Comparison of ENCODE assay signal across 8 cellular contexts in the genomic region with DNA sequence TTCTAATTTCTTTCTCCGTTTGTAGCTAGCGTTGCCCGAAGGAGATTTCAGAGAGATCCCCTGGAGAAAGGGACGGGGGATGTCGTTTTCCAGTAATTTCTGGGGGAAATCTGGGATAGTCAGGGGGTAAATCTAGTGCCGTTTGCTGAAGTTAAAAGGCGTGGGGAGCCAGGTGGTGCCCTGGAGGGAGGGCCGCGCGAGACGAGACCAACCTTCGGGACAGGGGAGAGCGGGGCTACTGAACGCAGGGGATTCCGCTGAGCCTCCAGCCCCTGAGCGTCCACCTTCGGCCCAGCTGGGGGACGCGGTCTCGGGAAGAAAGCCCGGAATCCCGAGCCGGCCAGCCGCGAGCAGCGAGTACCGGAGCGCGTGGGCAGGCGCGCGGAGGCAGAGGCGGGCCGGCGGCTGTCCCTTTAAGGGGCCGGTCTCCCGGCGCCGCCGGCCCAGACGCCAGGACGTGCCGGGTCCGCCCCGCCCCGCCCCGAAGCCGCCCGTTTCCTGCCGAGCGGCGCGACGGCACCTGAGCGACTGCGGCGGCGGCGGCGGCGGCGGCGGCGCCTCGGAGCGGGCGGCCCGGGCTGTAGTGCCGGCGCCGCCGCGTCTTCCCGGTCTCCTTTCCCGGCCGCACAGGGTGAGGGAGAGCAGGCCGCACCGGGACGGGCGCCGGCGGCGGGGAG. TPM values are rescaled to one million over a fixed set of nuclear protein-coding genes. Genes with fewer than 3 reads are reported as not detected.
DNase-seq lines count a peak whose midpoint lies in the region; ATAC-seq and TF ChIP-seq lines count a peak whose summit lies in the region.

A gene with protein sequence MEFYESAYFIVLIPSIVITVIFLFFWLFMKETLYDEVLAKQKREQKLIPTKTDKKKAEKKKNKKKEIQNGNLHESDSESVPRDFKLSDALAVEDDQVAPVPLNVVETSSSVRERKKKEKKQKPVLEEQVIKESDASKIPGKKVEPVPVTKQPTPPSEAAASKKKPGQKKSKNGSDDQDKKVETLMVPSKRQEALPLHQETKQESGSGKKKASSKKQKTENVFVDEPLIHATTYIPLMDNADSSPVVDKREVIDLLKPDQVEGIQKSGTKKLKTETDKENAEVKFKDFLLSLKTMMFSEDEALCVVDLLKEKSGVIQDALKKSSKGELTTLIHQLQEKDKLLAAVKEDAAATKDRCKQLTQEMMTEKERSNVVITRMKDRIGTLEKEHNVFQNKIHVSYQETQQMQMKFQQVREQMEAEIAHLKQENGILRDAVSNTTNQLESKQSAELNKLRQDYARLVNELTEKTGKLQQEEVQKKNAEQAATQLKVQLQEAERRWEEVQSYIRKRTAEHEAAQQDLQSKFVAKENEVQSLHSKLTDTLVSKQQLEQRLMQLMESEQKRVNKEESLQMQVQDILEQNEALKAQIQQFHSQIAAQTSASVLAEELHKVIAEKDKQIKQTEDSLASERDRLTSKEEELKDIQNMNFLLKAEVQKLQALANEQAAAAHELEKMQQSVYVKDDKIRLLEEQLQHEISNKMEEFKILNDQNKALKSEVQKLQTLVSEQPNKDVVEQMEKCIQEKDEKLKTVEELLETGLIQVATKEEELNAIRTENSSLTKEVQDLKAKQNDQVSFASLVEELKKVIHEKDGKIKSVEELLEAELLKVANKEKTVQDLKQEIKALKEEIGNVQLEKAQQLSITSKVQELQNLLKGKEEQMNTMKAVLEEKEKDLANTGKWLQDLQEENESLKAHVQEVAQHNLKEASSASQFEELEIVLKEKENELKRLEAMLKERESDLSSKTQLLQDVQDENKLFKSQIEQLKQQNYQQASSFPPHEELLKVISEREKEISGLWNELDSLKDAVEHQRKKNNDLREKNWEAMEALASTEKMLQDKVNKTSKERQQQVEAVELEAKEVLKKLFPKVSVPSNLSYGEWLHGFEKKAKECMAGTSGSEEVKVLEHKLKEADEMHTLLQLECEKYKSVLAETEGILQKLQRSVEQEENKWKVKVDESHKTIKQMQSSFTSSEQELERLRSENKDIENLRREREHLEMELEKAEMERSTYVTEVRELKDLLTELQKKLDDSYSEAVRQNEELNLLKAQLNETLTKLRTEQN (N-terminal part only) (plus strand): TSS at position 484 of the 677 bp plus-strand sequence. CDS start 31,842 bp downstream, outside the sequence.

- peak within 1 kb of the TSS; percentile 97 for H3K18ac ChIP-seq in neuronal stem cell (ENCODE audit: low read length)

- peaks cover 2% of the 10 kb centered on the region for H3K79me1 ChIP-seq in neuronal stem cell (ENCODE audit: low read depth, low read length)

- H3K36me3 ChIP-seq in SJSA1 (peaks cover 30% of the 10 kb centered on the region), neuronal stem cell (replicated peaks in 1 of 2; ENCODE audit: control insufficient read depth in 2 of 2, insufficient read depth in 2 of 2, low read length in 2 of 2) (peaks cover 2 to 11% of the 10 kb centered on the region in 2 donors)

- peak within 1 kb of the TSS; percentile 94 for H2BK5ac ChIP-seq in neuronal stem cell (ENCODE audit: low read length)

- H2BK15ac ChIP-seq in neuronal stem cell (ENCODE audit: low read length): peak within 1 kb of the TSS; percentile 87

- peak within 1 kb of the TSS; percentile 75 for H3K23ac ChIP-seq in neuronal stem cell (ENCODE audit: low read depth, low read length, poor library complexity)

- H3K9me3 ChIP-seq in SJSA1 (replicated peaks) (no peaks in the 10 kb centered on the region), neuronal stem cell (replicated peaks in 1 of 2; ENCODE audit: control insufficient read depth in 2 of 2, insufficient read depth in 1 of 2, low read depth in 1 of 2, low read length in 2 of 2) (no peaks in the 10 kb centered on the region)

- peak within 1 kb of the TSS; percentile 99 for H3K9ac ChIP-seq in neuronal stem cell (ENCODE audit: low read depth, low read length, poor library complexity)

- H2BK12ac ChIP-seq in neuronal stem cell (ENCODE audit: low read length): peak within 1 kb of the TSS; percentile 49

- H3K27me3 ChIP-seq in SJSA1 (replicated peaks): no peaks in the 10 kb centered on the region
- H3K27me3 ChIP-seq in neuronal stem cell (ENCODE audit: control insufficient read depth in 3 of 3, insufficient read depth in 3 of 3, low read depth in 1 of 3, low read length in 3 of 3): no peaks in the 10 kb centered on the region

- H3K4me3 ChIP-seq in SJSA1: peak within 1 kb of the TSS; percentile 97
- peak within 1 kb of the TSS; percentile 83 to 99 for H3K4me3 ChIP-seq in neuronal stem cell (ENCODE audit: low read length in 2 of 2)

- H3K4me2 ChIP-seq in neuronal stem cell (ENCODE audit: insufficient read depth, low read length, poor library complexity, severe bottlenecking): peak within 1 kb of the TSS; percentile 81

- no peak within 1 kb of the TSS for H4K8ac ChIP-seq in neuronal stem cell (ENCODE audit: low read depth, low read length)

- H4K91ac ChIP-seq in neuronal stem cell (ENCODE audit: low read depth, low read length, poor library complexity): no peak within 1 kb of the TSS

- H2BK120ac ChIP-seq in neuronal stem cell (ENCODE audit: low read depth, low read length): no peak within 1 kb of the TSS

- peak; percentile 80 for ATAC-seq in GM21825 (IDR thresholded peaks at IDR 0.05; ENCODE audit: unreplicated experiment)

- H3K4me1 ChIP-seq in SJSA1 (replicated peaks): peaks cover 44% of the 10 kb centered on the region
- H3K4me1 ChIP-seq in neuronal stem cell (ENCODE audit: control insufficient read depth in 2 of 2, insufficient read depth in 1 of 2, low read depth in 1 of 2, low read length in 2 of 2): peaks cover 3 to 6% of the 10 kb centered on the region in 2 donors

- H2AFZ ChIP-seq in neuronal stem cell (ENCODE audit: low read length): peak within 1 kb of the TSS; percentile 99

- peak; percentile 84 for DNase-seq in EH (ENCODE audit: low read depth)
- peak; percentile 59 to 69 for DNase-seq in Kasumi-1 (lab: John Stamatoyannopoulos, UW)
- DNase-seq in SJSA1 (ENCODE audit: low read depth in 1 of 2, low spot score in 2 of 2): peak; percentile 77 to 80
- DNase-seq in activated gamma-delta T cell treated with anti-CD3 and anti-CD28 coated beads, Interleukin-2, amount 50 U/mL, for 16 hours (ENCODE audit: low read depth): peak; percentile 72
- peak; percentile 66 for DNase-seq in foreskin melanocyte
- peak; percentile 74 for DNase-seq in neuronal stem cell (ENCODE audit: low spot score)

- no peak within 1 kb of the TSS for H3K4ac ChIP-seq in neuronal stem cell (ENCODE audit: low read length)

- H3K27ac ChIP-seq in SJSA1 (peak within 1 kb of the TSS; percentile 93), neuronal stem cell (replicated peaks; ENCODE audit: low read length) (peak within 1 kb of the TSS; percentile 82)

- H2AK5ac ChIP-seq in neuronal stem cell (ENCODE audit: low read depth, low read length): peak within 1 kb of the TSS; percentile 32

- H3K14ac ChIP-seq in neuronal stem cell (ENCODE audit: low read length): peak within 1 kb of the TSS; percentile 98

- TF ChIP-seq CTCF in subcutaneous adipose tissue (IDR thresholded peaks at IDR 0.05; ENCODE audit: low read depth): no peak

- WGBS in neuronal stem cell (ENCODE audit: extremely low coverage in 2 of 2, insufficient read length in 2 of 2, insufficient replicate concordance in 1 of 2), 2 donors: no CpG with 5 or more reads among the region's 83 CpGs

RNA-seq across cellular contexts. Expression of the gene that starts here (rescaled TPM):
- 247 and 293 TPM in 2 replicates for total RNA-seq in SJSA1 (2014; rRNA removed; shearing (Covaris generic))
- 187 TPM for polyA plus RNA-seq in neuronal stem cell (2013, experiment 1 of 2)
- 194 TPM for polyA plus RNA-seq in neuronal stem cell (2013, experiment 2 of 2)
- 100 to 1,000 TPM; 138 to 186 (median 176) TPM for total RNA-seq in subcutaneous adipose tissue

Comparison
In these comparisons a context has a peak if more than half of its experiments do, and no peak if none do; other contexts are left out.
1. Peak in every context shown above with its lines: DNase-seq, ATAC-seq, H3K4me3 ChIP-seq and H3K27ac ChIP-seq.